Comparison of ENCODE assay signal across 1 cellular context in the genomic region with DNA sequence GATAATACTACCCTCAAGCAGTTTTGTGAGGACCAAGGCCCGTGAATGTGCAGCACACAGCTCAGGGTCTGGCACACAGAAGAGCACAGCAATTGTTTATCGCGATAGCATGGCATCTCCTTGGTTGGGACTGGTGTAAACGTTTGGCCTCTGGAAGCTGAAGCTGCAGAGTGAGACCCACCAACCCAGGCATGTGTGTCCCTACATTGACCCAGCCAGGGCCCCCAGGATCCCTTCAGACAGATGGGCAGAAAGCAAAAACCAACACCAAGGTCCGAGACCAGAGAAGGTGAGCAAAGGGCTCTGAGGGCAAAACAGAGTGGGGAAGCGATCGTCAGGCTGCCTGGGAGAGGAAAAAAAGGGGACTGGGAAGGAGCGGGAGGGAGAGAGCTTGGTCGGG.
TF ChIP-seq lines count a peak whose summit lies in the region.

No MANE protein-coding gene starts in this region.

TF ChIP-seq in HepG2, 621 proteins besides CTCF, POLR2A, EP300 and RAD21:
- no peak for TF ChIP-seq ZNF343 (CRISPR knock-in tag; IDR thresholded peaks at IDR 0.05)
- TF ChIP-seq, protein P1, sequence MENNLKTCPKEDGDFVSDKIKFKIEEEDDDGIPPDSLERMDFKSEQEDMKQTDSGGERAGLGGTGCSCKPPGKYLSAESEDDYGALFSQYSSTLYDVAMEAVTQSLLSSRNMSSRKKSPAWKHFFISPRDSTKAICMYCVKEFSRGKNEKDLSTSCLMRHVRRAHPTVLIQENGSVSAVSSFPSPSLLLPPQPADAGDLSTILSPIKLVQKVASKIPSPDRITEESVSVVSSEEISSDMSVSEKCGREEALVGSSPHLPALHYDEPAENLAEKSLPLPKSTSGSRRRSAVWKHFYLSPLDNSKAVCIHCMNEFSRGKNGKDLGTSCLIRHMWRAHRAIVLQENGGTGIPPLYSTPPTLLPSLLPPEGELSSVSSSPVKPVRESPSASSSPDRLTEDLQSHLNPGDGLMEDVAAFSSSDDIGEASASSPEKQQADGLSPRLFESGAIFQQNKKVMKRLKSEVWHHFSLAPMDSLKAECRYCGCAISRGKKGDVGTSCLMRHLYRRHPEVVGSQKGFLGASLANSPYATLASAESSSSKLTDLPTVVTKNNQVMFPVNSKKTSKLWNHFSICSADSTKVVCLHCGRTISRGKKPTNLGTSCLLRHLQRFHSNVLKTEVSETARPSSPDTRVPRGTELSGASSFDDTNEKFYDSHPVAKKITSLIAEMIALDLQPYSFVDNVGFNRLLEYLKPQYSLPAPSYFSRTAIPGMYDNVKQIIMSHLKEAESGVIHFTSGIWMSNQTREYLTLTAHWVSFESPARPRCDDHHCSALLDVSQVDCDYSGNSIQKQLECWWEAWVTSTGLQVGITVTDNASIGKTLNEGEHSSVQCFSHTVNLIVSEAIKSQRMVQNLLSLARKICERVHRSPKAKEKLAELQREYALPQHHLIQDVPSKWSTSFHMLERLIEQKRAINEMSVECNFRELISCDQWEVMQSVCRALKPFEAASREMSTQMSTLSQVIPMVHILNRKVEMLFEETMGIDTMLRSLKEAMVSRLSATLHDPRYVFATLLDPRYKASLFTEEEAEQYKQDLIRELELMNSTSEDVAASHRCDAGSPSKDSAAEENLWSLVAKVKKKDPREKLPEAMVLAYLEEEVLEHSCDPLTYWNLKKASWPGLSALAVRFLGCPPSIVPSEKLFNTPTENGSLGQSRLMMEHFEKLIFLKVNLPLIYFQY (CRISPR knock-in tag; IDR thresholded peaks at IDR 0.05; ENCODE audit: borderline replicate concordance): no peak
- no peak for TF ChIP-seq SNAPC2 (CRISPR knock-in tag; IDR thresholded peaks at IDR 0.05)
- no peak for TF ChIP-seq MNT (IDR thresholded peaks at IDR 0.05)
- TF ChIP-seq SIN3A (IDR thresholded peaks at IDR 0.05; ENCODE audit: borderline replicate concordance, low read depth, low read length): no peak
